In the genomic region with DNA sequence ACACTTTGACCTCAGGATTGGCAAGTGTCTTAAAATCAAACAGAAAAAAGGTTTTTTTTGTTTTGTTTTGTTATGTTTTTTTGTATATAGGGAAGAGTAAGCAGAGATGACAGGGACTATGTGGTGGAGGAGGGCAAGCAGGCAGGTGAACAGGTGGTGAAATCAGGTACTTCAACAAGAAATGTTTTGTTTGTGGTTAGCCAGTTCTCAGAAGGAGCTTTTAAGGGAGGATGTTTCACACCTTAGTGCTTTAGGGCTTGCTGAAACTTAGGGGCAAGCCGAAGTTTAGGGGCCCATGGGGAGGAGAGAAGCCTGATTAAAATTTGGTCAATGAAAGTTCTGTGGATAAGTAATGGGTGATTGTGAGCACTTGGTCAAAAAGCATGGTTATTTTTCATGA, we compare ENCODE assay signal across 24 cellular contexts.
A peak's percentile ranks its signal among the peaks of the same experiment; 100 is the strongest.
DNase-seq lines count a peak whose midpoint lies in the region; ATAC-seq, FAIRE-seq and TF ChIP-seq lines count a peak whose summit lies in the region.
"Had no signal": no experiment of that assay in that cellular context is flagged by ENCODE, and none has a peak within 500 bp of the region (broad histone marks: within the 10 kb centered on the region; RNA-seq: fewer than 3 reads in every experiment).

No MANE protein-coding gene starts in this region.

- H3K36me3 Mint-ChIP-seq in activated T-cell treated with anti-CD3 and anti-CD28 coated beads, Interleukin-2, amount 50 U/mL, for 72 hours (ENCODE audit: insufficient read depth in 2 of 2) = no peaks in the 10 kb centered on the region
- H3K36me3 Mint-ChIP-seq: naive B cell had no signal

- H3K4me1 ChIP-seq in MM.1S (ENCODE audit: low read length) (peaks cover 10% of the 10 kb centered on the region), GM12878 (ENCODE audit: control insufficient read depth, insufficient read depth, low read length) (no peaks in the 10 kb centered on the region), osteoblast (ENCODE audit: insufficient read depth, low read length) (no peaks in the 10 kb centered on the region)
- H3K4me1 ChIP-seq: stomach, transverse colon had no signal

- FAIRE-seq in GM12878 (lab: Jason Lieb, UNC) = no peak
- FAIRE-seq: GM12892 had no signal

- in situ Hi-C loops in GM12878 (cut with MboI) = no loop called here

- H3K4me1 Mint-ChIP-seq in activated T-cell treated with anti-CD3 and anti-CD28 coated beads, Interleukin-2, amount 50 U/mL, for 72 hours (ENCODE audit: low read depth) = peaks cover 52% of the 10 kb centered on the region
- H3K4me1 Mint-ChIP-seq: naive B cell had no signal

- H3K79me2 ChIP-seq in MM.1S (ENCODE audit: low read length) (no peaks in the 10 kb centered on the region), GM12878 (ENCODE audit: control insufficient read depth, insufficient read depth, low read length) (no peaks in the 10 kb centered on the region), osteoblast (ENCODE audit: insufficient read depth, low read length) (no peaks in the 10 kb centered on the region)

- no peak for DNase-seq in activated T-cell treated with anti-CD3 and anti-CD28 coated beads, Interleukin-2, amount 50 U/mL, for 72 hours
- DNase-seq in activated T-cell treated with anti-CD3 and anti-CD28 coated beads for 4 hours = no peak
- peak; percentile 72 for DNase-seq in DMS53 (lab: John Stamatoyannopoulos, UW)
- DNase-seq in MM.1S = peak; percentile 83
- DNase-seq in GM12878 (ENCODE audit: low read depth, low spot score) = no peak
- DNase-seq in osteoblast (ENCODE audit: insufficient read length, low spot score, missing footprints) = no peak
- DNase-seq: COR-L47; foreskin fibroblast; KG1; MV-4-11; naive B cell; NCI-H1694 treated with DMSO at 0.1 percent for 48 hours; NCI-H446; ovary; right cardiac atrium; stimulated activated CD4-positive, alpha-beta T cell treated with anti-CD3 and anti-CD28 coated beads, Interleukin-12 subunit alpha, Interleukin-12 subunit beta, amount 100 ng/mL, for 4 hours; stimulated activated CD4-positive, alpha-beta T cell treated with anti-CD3 and anti-CD28 coated beads, Interleukin-4, amount 100 ng/mL, for 4 hours; stomach; transverse colon had no signal

- H3K4me2 ChIP-seq in MM.1S (ENCODE audit: low read depth, low read length) = peak overlapping the region; percentile 27; the same call in 1 of the 2 replicates
- H3K4me2 ChIP-seq in GM12878 (ENCODE audit: control insufficient read depth, insufficient read depth) = no peak overlapping the region
- H3K4me2 ChIP-seq in osteoblast (ENCODE audit: insufficient read depth, low read length) = no peak overlapping the region

- no peaks in the 10 kb centered on the region for H3K27me3 Mint-ChIP-seq in activated T-cell treated with anti-CD3 and anti-CD28 coated beads, Interleukin-2, amount 50 U/mL, for 72 hours (ENCODE audit: low read depth)

- TF ChIP-seq EP300 in GM12878 (IDR thresholded peaks at IDR 0.05; ENCODE audit: borderline replicate concordance in 1 of 2, control insufficient read depth in 1 of 2, low read depth in 2 of 2, low read length in 2 of 2) = no peak

- H3K27ac ChIP-seq in MM.1S (ENCODE audit: low read length) (peak overlapping the region; percentile 12; the same call in 1 of the 2 replicates), GM12878 (ENCODE audit: control insufficient read depth, insufficient read depth) (no peak overlapping the region), osteoblast (ENCODE audit: low read depth, low read length) (no peak overlapping the region)
- H3K27ac ChIP-seq: ovary, stomach, transverse colon, VCaP had no signal

- peak overlapping the region; percentile 4 to 41 for H3K4me3 Mint-ChIP-seq in activated T-cell treated with anti-CD3 and anti-CD28 coated beads, Interleukin-2, amount 50 U/mL, for 72 hours
- H3K4me3 Mint-ChIP-seq: naive B cell had no signal

- no peak overlapping the region for H2AFZ ChIP-seq in MM.1S (ENCODE audit: low read length)
- no peak overlapping the region for H2AFZ ChIP-seq in GM12878 (ENCODE audit: control insufficient read depth, low read depth, low read length)
- H2AFZ ChIP-seq in osteoblast (ENCODE audit: low read length) = no peak overlapping the region

- CTCF ChIA-PET in GM12878 (lab: Yijun Ruan, JAX) = no interaction called here

- no peaks in the 10 kb centered on the region for H3K36me3 ChIP-seq in MM.1S (replicated peaks; ENCODE audit: insufficient read depth, low read length)
- H3K36me3 ChIP-seq in GM12878 (ENCODE audit: control insufficient read depth in 2 of 2, insufficient read depth in 2 of 2, low read length in 1 of 2) = no peaks in the 10 kb centered on the region
- H3K36me3 ChIP-seq in osteoblast (ENCODE audit: insufficient read depth, low read length) = no peaks in the 10 kb centered on the region
- H3K36me3 ChIP-seq: ovary, stomach, transverse colon had no signal

- TF ChIP-seq RAD21 in GM12878 (IDR thresholded peaks at IDR 0.05; ENCODE audit: insufficient read depth, low read depth, low read length) = no peak

- peak overlapping the region; percentile 52 for H3K27ac Mint-ChIP-seq in activated T-cell treated with anti-CD3 and anti-CD28 coated beads, Interleukin-2, amount 50 U/mL, for 72 hours
- H3K27ac Mint-ChIP-seq: naive B cell had no signal

- H3K9me2 ChIP-seq in MM.1S (replicated peaks; ENCODE audit: insufficient read depth, low read length) = no peaks in the 10 kb centered on the region

- WGBS in GM12878 (ENCODE audit: insufficient coverage, insufficient replicate concordance, low lambda C conversion rate, missing lambda C conversion rate) = 0% methylated on average over 1 of the region's 1 CpG

- peaks cover 5% of the 10 kb centered on the region for H3F3A ChIP-seq in MM.1S (ENCODE audit: insufficient read depth, low read length)

- no peaks in the 10 kb centered on the region for H4K20me1 ChIP-seq in MM.1S (ENCODE audit: insufficient read depth, low read length)
- no peaks in the 10 kb centered on the region for H4K20me1 ChIP-seq in GM12878 (ENCODE audit: control insufficient read depth, insufficient read depth)
- H4K20me1 ChIP-seq in osteoblast (ENCODE audit: insufficient read depth, low read length) = no peaks in the 10 kb centered on the region

- no peaks in the 10 kb centered on the region for H3K27me3 ChIP-seq in MM.1S (replicated peaks; ENCODE audit: insufficient read depth, low read length)
- no peaks in the 10 kb centered on the region for H3K27me3 ChIP-seq in GM12878 (replicated peaks in 1 of 2; ENCODE audit: control insufficient read depth in 2 of 2, insufficient read depth in 2 of 2, low read length in 1 of 2)
- no peaks in the 10 kb centered on the region for H3K27me3 ChIP-seq in osteoblast (ENCODE audit: insufficient read depth, low read length)
- H3K27me3 ChIP-seq: ovary, stomach, transverse colon had no signal

- TF ChIP-seq CTCF in MM.1S (IDR thresholded peaks at IDR 0.05; ENCODE audit: low read length) = no peak
- no peak for TF ChIP-seq CTCF in GM12878 (IDR thresholded peaks at IDR 0.05 in 2 of 3, conservative IDR thresholded peaks at IDR 0.05 in 1 of 3; ENCODE audit: control insufficient read depth in 2 of 3, extremely low read depth in 1 of 3, insufficient read depth in 1 of 3, low read depth in 3 of 3, low read length in 3 of 3)
- no peak for TF ChIP-seq CTCF in osteoblast (IDR thresholded peaks at IDR 0.05; ENCODE audit: extremely low read depth, low read depth, low read length)

- no peak for TF ChIP-seq POLR2A in GM12878 (IDR thresholded peaks at IDR 0.05; ENCODE audit: low read depth, low read length)

- peaks cover 3 to 7% of the 10 kb centered on the region in 2 donors for H3K9me3 Mint-ChIP-seq in activated T-cell treated with anti-CD3 and anti-CD28 coated beads, Interleukin-2, amount 50 U/mL, for 72 hours

- POLR2A ChIA-PET in GM12878 (lab: Charles Lee) = no interaction called here

- SMC1A ChIA-PET in GM12878 (lab: Charles Lee; ENCODE audit: uncharacterized antibody, unreplicated experiment) = interaction anchor here (0.9 kb wide), 1 partner anchor 18 kb away, joined by 3 read pairs; no protein-coding TSS in a partner anchor

- peak; percentile 34 to 58 for ATAC-seq in activated T-cell treated with anti-CD3 and anti-CD28 coated beads, Interleukin-2, amount 50 U/mL, for 72 hours (replicated peaks in 1 of 2)
- ATAC-seq in GM12878 = peak; percentile 38
- no peak for ATAC-seq in GM21360 (IDR thresholded peaks at IDR 0.05; ENCODE audit: unreplicated experiment)
- ATAC-seq in HG02678 (IDR thresholded peaks at IDR 0.05; ENCODE audit: unreplicated experiment) = no peak
- ATAC-seq: Panc1, right cardiac atrium had no signal

- H3K9ac ChIP-seq in MM.1S (ENCODE audit: low read length) (no peak overlapping the region), GM12878 (ENCODE audit: control insufficient read depth, insufficient read depth, low read length) (no peak overlapping the region)

- RAD21 ChIA-PET in GM12878 (lab: Charles Lee; ENCODE audit: unreplicated experiment) = no interaction called here

- no TSS peak for BruUV-seq in GM12878 (replicated peaks; lab: Mats Ljungman, UMichigan)

- intact Hi-C loops in GM12878 (cut with micrococcal nuclease; ENCODE audit: unreplicated experiment) = no loop called here

- no peak overlapping the region for H3K4me3 ChIP-seq in MM.1S (ENCODE audit: low read length)
- H3K4me3 ChIP-seq in GM12878 = no peak overlapping the region
- H3K4me3 ChIP-seq in osteoblast (ENCODE audit: insufficient read depth, low read length) = no peak overlapping the region
- H3K4me3 ChIP-seq: ovary, stomach, transverse colon had no signal

- H3K9me3 ChIP-seq in MM.1S (replicated peaks; ENCODE audit: insufficient read depth, low read length) (no peaks in the 10 kb centered on the region), GM12878 (replicated peaks; ENCODE audit: control insufficient read depth, insufficient read depth, low read length) (no peaks in the 10 kb centered on the region), osteoblast (ENCODE audit: low read depth, low read length) (no peaks in the 10 kb centered on the region)
- H3K9me3 ChIP-seq: ovary, stomach, transverse colon had no signal

TF ChIP-seq in GM12878, 131 proteins besides CTCF, POLR2A, EP300 and RAD21 (continues in another document):
- TF ChIP-seq USF2 (IDR thresholded peaks at IDR 0.05; ENCODE audit: borderline replicate concordance, low read depth, low read length) = no peak
- TF ChIP-seq SUZ12 (IDR thresholded peaks at IDR 0.05; ENCODE audit: unreplicated experiment) = no peak
- no peak for TF ChIP-seq NR2C2 (IDR thresholded peaks at IDR 0.05; ENCODE audit: borderline replicate concordance, control insufficient read depth, insufficient read length, low read depth)
- TF ChIP-seq MYC (IDR thresholded peaks at IDR 0.05; ENCODE audit: insufficient read depth, insufficient read length, insufficient replicate concordance, low read length, severe bottlenecking) = no peak

Comparison
In these comparisons a context has a peak if more than half of its experiments do, and no peak if none do; other contexts are left out.
1. ATAC-seq: peak in activated T-cell treated with anti-CD3 and anti-CD28 coated beads, Interleukin-2, amount 50 U/mL, for 72 hours (2 of 2) and GM12878 (single experiment); none in GM21360 (single experiment) and HG02678 (single experiment).
2. DNase-seq: peak in DMS53 (single experiment) and MM.1S (single experiment); none in activated T-cell treated with anti-CD3 and anti-CD28 coated beads, Interleukin-2, amount 50 U/mL, for 72 hours (0 of 2), activated T-cell treated with anti-CD3 and anti-CD28 coated beads for 4 hours (single experiment), GM12878 (single experiment) and osteoblast (single experiment).